19 cellular contexts compared by ENCODE assay signal in genomic region chr6:7559651-7560385, GRCh38. TPM values are rescaled to one million over a fixed set of nuclear protein-coding genes. Genes with fewer than 3 reads are reported as not detected.
DNase-seq lines count a peak whose midpoint lies in the region; ATAC-seq and TF ChIP-seq lines count a peak whose summit lies in the region.
"Had no signal": no experiment of that assay in that cellular context is flagged by ENCODE, and none has a peak within 500 bp of the region (broad histone marks: within the 10 kb centered on the region; RNA-seq: fewer than 3 reads in every experiment).

No MANE protein-coding gene starts in this region.

- H3K36me3 Mint-ChIP-seq in activated CD4-positive, alpha-beta T cell treated with anti-CD3 and anti-CD28 coated beads for 36 hours (ENCODE audit: low read depth), result no peaks in the 10 kb centered on the region
- H3K36me3 Mint-ChIP-seq in endodermal cell (ENCODE audit: low read depth), result peaks cover 74% of the 10 kb centered on the region

- CTCF ChIA-PET in activated CD4-positive, alpha-beta T cell treated with anti-CD3 and anti-CD28 coated beads for 36 hours (lab: Charles Lee), result no interaction called here

- no peaks in the 10 kb centered on the region for H3K9me3 ChIP-seq in hepatocyte (ENCODE audit: low read depth)
- no peaks in the 10 kb centered on the region for H3K9me3 ChIP-seq in thyroid gland
- H3K9me3 ChIP-seq in endodermal cell (ENCODE audit: control insufficient read depth, low read length), result no peaks in the 10 kb centered on the region
- H3K9me3 ChIP-seq: BLaER1, Peyer's patch had no signal

- no peak overlapping the region for H3K4me3 ChIP-seq in hepatocyte
- no peak overlapping the region for H3K4me3 ChIP-seq in thyroid gland (replicated peaks in 1 of 3)
- no peak overlapping the region for H3K4me3 ChIP-seq in endodermal cell (ENCODE audit: low read length)
- H3K4me3 ChIP-seq: BLaER1, coronary artery, Peyer's patch had no signal

- WGBS in hepatocyte (ENCODE audit: low lambda C conversion rate, missing lambda C conversion rate), result 65% methylated on average over 2 of the region's 2 CpGs
- 86 to 87% methylated on average over 2 of the region's 2 CpGs for WGBS in thyroid gland, 2 donors
- 90 to 100% methylated on average over 1 to 2 of the region's 2 CpGs for WGBS in endodermal cell (ENCODE audit: insufficient coverage in 1 of 2, insufficient read length in 1 of 2), 2 experiments

- no peaks in the 10 kb centered on the region for H3K9me3 Mint-ChIP-seq in activated CD4-positive, alpha-beta T cell treated with anti-CD3 and anti-CD28 coated beads for 36 hours (ENCODE audit: low read depth)
- no peaks in the 10 kb centered on the region for H3K9me3 Mint-ChIP-seq in endodermal cell
- H3K9me3 Mint-ChIP-seq: stimulated activated naive CD8-positive, alpha-beta T cell treated with anti-CD3 and anti-CD28 coated beads, Interleukin-15, amount 100 ng/mL, for 72 hours had no signal

- H3K36me3 ChIP-seq in hepatocyte (replicated peaks; ENCODE audit: insufficient read depth, low read depth) (no peaks in the 10 kb centered on the region), thyroid gland (peaks cover 10 to 11% of the 10 kb centered on the region in 2 donors), endodermal cell (ENCODE audit: control insufficient read depth, insufficient read depth, low read length) (peaks cover 86% of the 10 kb centered on the region)
- H3K36me3 ChIP-seq: BLaER1 had no signal

- H4K20me1 ChIP-seq in hepatocyte (ENCODE audit: insufficient read depth, poor library complexity, severe bottlenecking), result no peaks in the 10 kb centered on the region
- H4K20me1 ChIP-seq: BLaER1 had no signal

- peak; percentile 51 for ATAC-seq in activated CD4-positive, alpha-beta T cell treated with anti-CD3 and anti-CD28 coated beads for 36 hours
- ATAC-seq: stimulated activated naive CD8-positive, alpha-beta T cell treated with anti-CD3 and anti-CD28 coated beads, Interleukin-15, amount 100 ng/mL, for 72 hours had no signal

- H3K79me2 ChIP-seq in hepatocyte, result peaks cover 40% of the 10 kb centered on the region

- TF ChIP-seq POLR2A in thyroid gland (IDR thresholded peaks at IDR 0.05), result no peak

- no peak overlapping the region for H3K4me3 Mint-ChIP-seq in activated CD4-positive, alpha-beta T cell treated with anti-CD3 and anti-CD28 coated beads for 36 hours
- no peak overlapping the region for H3K4me3 Mint-ChIP-seq in endodermal cell
- H3K4me3 Mint-ChIP-seq: stimulated activated naive CD8-positive, alpha-beta T cell treated with anti-CD3 and anti-CD28 coated beads, Interleukin-15, amount 100 ng/mL, for 72 hours had no signal

- intact Hi-C loops in activated CD4-positive, alpha-beta T cell treated with anti-CD3 and anti-CD28 coated beads for 36 hours (cut with DNase I, micrococcal nuclease), result no loop called here
- intact Hi-C loops in thyroid gland (cut with DNase I), result no loop called here

- H3K4me1 Mint-ChIP-seq in activated CD4-positive, alpha-beta T cell treated with anti-CD3 and anti-CD28 coated beads for 36 hours, result no peaks in the 10 kb centered on the region
- H3K4me1 Mint-ChIP-seq in endodermal cell, result peaks cover 23% of the 10 kb centered on the region
- H3K4me1 Mint-ChIP-seq: stimulated activated naive CD8-positive, alpha-beta T cell treated with anti-CD3 and anti-CD28 coated beads, Interleukin-15, amount 100 ng/mL, for 72 hours had no signal

- POLR2A ChIA-PET in activated CD4-positive, alpha-beta T cell treated with anti-CD3 and anti-CD28 coated beads for 36 hours (lab: Charles Lee), result no interaction called here

- H3K4me2 ChIP-seq in hepatocyte, result no peak overlapping the region
- H3K4me2 ChIP-seq: BLaER1 had no signal

- H3K9me2 ChIP-seq in hepatocyte (replicated peaks; ENCODE audit: insufficient read depth), result no peaks in the 10 kb centered on the region

- H3K9ac ChIP-seq in endodermal cell (ENCODE audit: extremely low read depth, low read length, poor library complexity, severe bottlenecking), result no peak overlapping the region
- H3K9ac ChIP-seq: BLaER1 had no signal

- peaks cover 27% of the 10 kb centered on the region for H3K27me3 Mint-ChIP-seq in activated CD4-positive, alpha-beta T cell treated with anti-CD3 and anti-CD28 coated beads for 36 hours
- no peaks in the 10 kb centered on the region for H3K27me3 Mint-ChIP-seq in endodermal cell (ENCODE audit: insufficient read depth)

- no peak for TF ChIP-seq CTCF in hepatocyte (IDR thresholded peaks at IDR 0.05; ENCODE audit: poor library complexity)
- TF ChIP-seq CTCF in thyroid gland (IDR thresholded peaks at IDR 0.05), result no peak
- TF ChIP-seq CTCF in endodermal cell (conservative IDR thresholded peaks at IDR 0.05), result no peak

- DNase-seq in activated CD4-positive, alpha-beta T cell treated with anti-CD3 and anti-CD28 coated beads for 36 hours, result peak; percentile 16
- DNase-seq in activated CD4-positive, alpha-beta T cell treated with anti-CD3 and anti-CD28 coated beads for 1 hour, result no peak
- DNase-seq in amniotic epithelial cell (ENCODE audit: low read depth) (peak; percentile 72), hepatocyte (ENCODE audit: low spot score) (peak; percentile 23), thyroid gland (no peak), D341Med (ENCODE audit: low spot score) (no peak), endodermal cell (no peak)
- DNase-seq in activated naive CD4-positive, alpha-beta T cell treated with Interleukin-2 at 50 U/mL for 16 hours, result no peak
- DNase-seq: activated CD4-positive, alpha-beta T cell treated with anti-CD3 and anti-CD28 coated beads, Interleukin-2, amount 50 U/mL, for 1 hour; activated naive CD4-positive, alpha-beta T cell treated with anti-CD3 and anti-CD28 coated beads, Interleukin-2, amount 50 U/mL, for 16 hours; DND-41; erythroblast; mesenchymal stem cell; NCI-H2081; NCI-H526; Peyer's patch; stimulated activated naive CD8-positive, alpha-beta T cell treated with anti-CD3 and anti-CD28 coated beads, Interleukin-15, amount 100 ng/mL, for 72 hours had no signal

- no peak overlapping the region for H2AFZ ChIP-seq in hepatocyte

- H3K27me3 ChIP-seq in hepatocyte (no peaks in the 10 kb centered on the region), thyroid gland (no peaks in the 10 kb centered on the region), endodermal cell (ENCODE audit: control insufficient read depth, insufficient read depth, low read length, poor library complexity, severe bottlenecking) (no peaks in the 10 kb centered on the region)
- H3K27me3 ChIP-seq: BLaER1, Peyer's patch had no signal

- H3K27ac ChIP-seq in hepatocyte (peak overlapping the region; percentile 80), thyroid gland (peak overlapping the region in 2 of 3 donors; percentile 17 to 27), endodermal cell (ENCODE audit: low read depth, low read length) (no peak overlapping the region)
- H3K27ac ChIP-seq: BLaER1, coronary artery had no signal

- no peak overlapping the region for H3K27ac Mint-ChIP-seq in activated CD4-positive, alpha-beta T cell treated with anti-CD3 and anti-CD28 coated beads for 36 hours
- no peak overlapping the region for H3K27ac Mint-ChIP-seq in endodermal cell
- H3K27ac Mint-ChIP-seq: stimulated activated naive CD8-positive, alpha-beta T cell treated with anti-CD3 and anti-CD28 coated beads, Interleukin-15, amount 100 ng/mL, for 72 hours had no signal

- H3K4me1 ChIP-seq in hepatocyte (ENCODE audit: insufficient read depth) (peaks cover 5% of the 10 kb centered on the region), thyroid gland (peaks cover 9 to 25% of the 10 kb centered on the region in 2 donors), endodermal cell (ENCODE audit: control insufficient read depth, insufficient read depth, low read length) (peaks cover 13% of the 10 kb centered on the region)
- H3K4me1 ChIP-seq: BLaER1, Peyer's patch had no signal

RNA-seq across cellular contexts. Expression of gene DSP, which starts 18.3 kb away (rescaled TPM):
- total RNA-seq in activated CD4-positive, alpha-beta T cell treated with anti-CD3 and anti-CD28 coated beads for 36 hours, result under 1 TPM; 0.05 to 0.09 TPM
- 123 and 156 TPM in 2 replicates for total RNA-seq in hepatocyte
- polyA plus RNA-seq in hepatocyte, result 73.7 and 78.1 TPM in 2 replicates
- total RNA-seq in thyroid gland, result 100 to 1,000 TPM; 122 to 176 (median 145) TPM
- total RNA-seq in endodermal cell, result 100 to 1,000 TPM; 123 to 152 TPM
- 41.5 TPM for polyA plus RNA-seq in endodermal cell (2013, experiment 1 of 2)
- polyA plus RNA-seq in endodermal cell (2013, experiment 2 of 2), result 42.5 TPM

RNA-seq across cellular contexts. Expression of gene SNRNP48, which starts 30.2 kb away (rescaled TPM):
- 10 to 100 TPM; 19.4 to 20.9 TPM for total RNA-seq in activated CD4-positive, alpha-beta T cell treated with anti-CD3 and anti-CD28 coated beads for 36 hours
- total RNA-seq in hepatocyte (14.6 and 15.3 TPM in 2 replicates), thyroid gland (10 to 100 TPM; 11.2 to 28.8 (median 20.1) TPM), endodermal cell (10 to 100 TPM; 13.9 to 19.5 TPM)
- polyA plus RNA-seq in hepatocyte, result 4.0 and 7.6 TPM in 2 replicates
- 20.5 TPM for polyA plus RNA-seq in endodermal cell (2013, experiment 1 of 2)
- 18.6 TPM for polyA plus RNA-seq in endodermal cell (2013, experiment 2 of 2)

Comparison
In these comparisons a context has a peak if more than half of its experiments do, and no peak if none do; other contexts are left out.
1. DNase-seq: peak in activated CD4-positive, alpha-beta T cell treated with anti-CD3 and anti-CD28 coated beads for 36 hours (single experiment), amniotic epithelial cell (single experiment) and hepatocyte (single experiment); none in activated CD4-positive, alpha-beta T cell treated with anti-CD3 and anti-CD28 coated beads for 1 hour (single experiment), thyroid gland (0 of 2), activated naive CD4-positive, alpha-beta T cell treated with Interleukin-2 at 50 U/mL for 16 hours (single experiment), D341Med (single experiment) and endodermal cell (single experiment).
2. RNA of gene DSP, which starts 18.3 kb away (total RNA-seq): 123 to 156 TPM in hepatocyte, 123 to 152 TPM in endodermal cell and 122 to 176 TPM in thyroid gland; 0.05 to 0.09 TPM in activated CD4-positive, alpha-beta T cell treated with anti-CD3 and anti-CD28 coated beads for 36 hours; every median in the first group is over 100 times any median in the second.